In the genomic region with DNA sequence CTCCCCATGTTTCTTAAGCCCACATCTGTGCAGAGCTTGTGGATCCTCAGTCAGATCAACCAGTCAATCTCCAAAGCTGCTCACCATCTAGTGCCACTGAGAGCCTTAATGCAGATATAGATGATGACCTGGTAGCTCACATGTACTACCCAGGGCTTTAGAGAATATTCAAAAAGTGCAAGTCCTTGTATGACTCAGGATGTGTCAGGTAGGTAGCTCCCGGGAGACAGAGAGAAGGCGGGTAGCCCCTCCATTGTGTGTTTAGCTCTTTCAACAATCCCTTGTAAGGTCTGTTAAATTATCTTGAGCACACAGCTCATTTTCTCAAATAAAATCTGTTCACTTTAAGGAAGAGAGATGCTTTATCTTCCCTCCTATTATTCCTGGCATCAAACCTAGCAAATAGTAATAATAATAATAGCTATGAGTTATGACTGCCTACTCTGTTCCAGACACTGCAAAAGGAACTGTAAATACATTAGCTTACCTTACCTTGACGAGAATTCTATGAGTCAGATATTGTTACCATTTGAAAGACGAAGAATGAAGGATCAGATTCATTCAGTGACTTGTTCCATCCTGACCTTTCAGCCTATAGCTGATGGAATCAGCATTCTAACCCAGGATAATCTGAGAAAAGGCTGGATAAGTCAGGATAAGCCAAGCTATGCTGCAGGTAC, we compare ENCODE assay signal across 10 cellular contexts.
DNase-seq lines count a peak whose midpoint lies in the region; ATAC-seq and TF ChIP-seq lines count a peak whose summit lies in the region.
"Had no signal": no experiment of that assay in that cellular context is flagged by ENCODE, and none has a peak within 500 bp of the region (broad histone marks: within the 10 kb centered on the region; RNA-seq: fewer than 3 reads in every experiment).

No MANE protein-coding gene starts in this region.

- H3K9me3 Mint-ChIP-seq in activated naive CD8-positive, alpha-beta T cell treated with anti-CD3 and anti-CD28 coated beads, Interleukin-2, amount 50 U/mL, for 24 hours, result no peaks in the 10 kb centered on the region

- H3K27ac Mint-ChIP-seq in activated naive CD8-positive, alpha-beta T cell treated with anti-CD3 and anti-CD28 coated beads, Interleukin-2, amount 50 U/mL, for 24 hours, result peak overlapping the region; percentile 92

- H3K36me3 Mint-ChIP-seq in activated naive CD8-positive, alpha-beta T cell treated with anti-CD3 and anti-CD28 coated beads, Interleukin-2, amount 50 U/mL, for 24 hours (ENCODE audit: low read depth), result no peaks in the 10 kb centered on the region

- ATAC-seq in GM19372 (IDR thresholded peaks at IDR 0.05; ENCODE audit: low read depth, unreplicated experiment) (peak; percentile 47), HG03103 (IDR thresholded peaks at IDR 0.05; ENCODE audit: low read depth, unreplicated experiment) (peak; percentile 55)
- ATAC-seq in activated naive CD8-positive, alpha-beta T cell treated with anti-CD3 and anti-CD28 coated beads, Interleukin-2, amount 50 U/mL, for 24 hours, result peak; percentile 90

- peaks cover 45% of the 10 kb centered on the region for H3K4me1 Mint-ChIP-seq in activated naive CD8-positive, alpha-beta T cell treated with anti-CD3 and anti-CD28 coated beads, Interleukin-2, amount 50 U/mL, for 24 hours

- peaks cover 1% of the 10 kb centered on the region for H3K27me3 Mint-ChIP-seq in activated naive CD8-positive, alpha-beta T cell treated with anti-CD3 and anti-CD28 coated beads, Interleukin-2, amount 50 U/mL, for 24 hours

- no peak for TF ChIP-seq CTCF in GM12864 (IDR thresholded peaks at IDR 0.05; ENCODE audit: low read depth, low read length, missing control alignments)

- peak overlapping the region; percentile 63 for H3K4me3 Mint-ChIP-seq in activated naive CD8-positive, alpha-beta T cell treated with anti-CD3 and anti-CD28 coated beads, Interleukin-2, amount 50 U/mL, for 24 hours

- peak overlapping the region; percentile 17; the same call in 1 of the 2 replicates for H3K4me3 ChIP-seq in GM12864 (ENCODE audit: low read depth, low read length)
- H3K4me3 ChIP-seq: upper lobe of left lung had no signal

- DNase-seq in GM12864 (ENCODE audit: low read depth) (peak; percentile 39), NCI-H748 (lab: John Stamatoyannopoulos, UW; ENCODE audit: unreplicated experiment) (no peak), NCI-H1092 (lab: John Stamatoyannopoulos, UW) (no peak), NCI-H446 (lab: John Stamatoyannopoulos, UW) (no peak), Kasumi-1 (lab: John Stamatoyannopoulos, UW) (no peak)
- no peak for DNase-seq in activated naive CD8-positive, alpha-beta T cell treated with anti-CD3 and anti-CD28 coated beads, Interleukin-2, amount 50 U/mL, for 24 hours
- DNase-seq: NCI-H146 had no signal
